Comparison of ENCODE assay signal across 8 cellular contexts in the genomic region with DNA sequence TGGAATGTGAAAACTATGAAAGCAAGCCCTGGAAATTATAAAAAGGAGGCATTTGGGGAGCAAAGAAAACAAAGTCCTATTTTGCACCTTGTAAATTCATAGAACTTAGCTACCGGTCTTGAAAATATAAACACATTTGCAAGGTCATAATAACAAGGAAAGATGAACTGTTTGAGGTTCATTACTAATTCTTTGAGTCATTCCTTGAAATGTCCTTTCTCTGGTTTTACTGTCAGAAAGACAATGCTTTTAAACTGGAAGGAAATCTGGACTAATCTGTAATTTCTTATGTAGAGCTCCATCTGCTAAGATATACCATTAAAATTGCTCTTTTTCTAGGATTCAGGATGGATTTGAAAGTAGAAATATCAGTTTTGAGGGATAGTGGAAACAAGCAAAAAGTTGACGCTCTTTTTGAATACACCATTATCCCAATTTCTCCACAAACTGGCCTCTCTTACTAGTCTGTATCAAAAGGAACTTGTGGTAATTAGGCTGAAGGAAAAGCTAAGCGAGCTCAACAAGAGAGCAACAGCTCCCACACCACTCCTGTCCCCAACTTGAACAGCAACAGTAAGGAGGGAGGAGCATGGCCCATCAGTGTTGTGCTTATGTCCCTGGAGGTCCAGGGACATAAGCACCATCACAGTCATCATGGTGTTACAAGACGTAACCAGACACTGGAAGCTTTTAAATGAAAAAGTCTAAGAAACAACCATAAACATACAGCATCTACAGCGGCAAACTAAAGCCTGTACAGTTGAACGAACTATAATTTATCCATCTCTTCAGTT. TPM values are rescaled to one million over a fixed set of nuclear protein-coding genes. Genes with fewer than 3 reads are reported as not detected.
A peak's percentile ranks its signal among the peaks of the same experiment; 100 is the strongest.
DNase-seq lines count a peak whose midpoint lies in the region; ATAC-seq and TF ChIP-seq lines count a peak whose summit lies in the region.

No MANE protein-coding gene starts in this region.

- H3K27ac ChIP-seq in Panc1 (ENCODE audit: low read length) (peak overlapping the region; percentile 98), muscle layer of duodenum (ENCODE audit: low read length) (peak overlapping the region; percentile 93)

- intact Hi-C loops in CD14-positive monocyte (cut with micrococcal nuclease) (loop anchor here (5.0 to 10.0 kb wide), 3 partner anchors 43 to 100 kb away; a partner anchor contains a TSS), Panc1 (cut with micrococcal nuclease; ENCODE audit: unreplicated experiment) (loop anchor here (10.0 kb wide), 1 partner anchor 340 kb away; no protein-coding TSS in a partner anchor)
- intact Hi-C loops in dendritic cell treated with granulocyte-macrophage colony-stimulating factor and Interleukin-4, amounts not matched to agents 40 ng/mL and 50 ng/mL, for 4 days (cut with micrococcal nuclease), result loop anchor here (10.0 kb wide), 1 partner anchor 730 kb away; a partner anchor contains a TSS

- no peak for TF ChIP-seq CTCF in CD14-positive monocyte (IDR thresholded peaks at IDR 0.05)
- no peak for TF ChIP-seq CTCF in Panc1 (IDR thresholded peaks at IDR 0.05)

- in situ Hi-C loops in Panc1 (cut with HindIII; ENCODE audit: low pct_unique_long_range_greater_than_20kb, low sequenced_read_pairs), result no loop called here

- no TSS peak for BruUV-seq in Panc1 (replicated peaks; lab: Mats Ljungman, UMichigan)

- H3K4me1 Mint-ChIP-seq in CD14-positive monocyte, result peaks cover 72% of the 10 kb centered on the region
- H3K4me1 Mint-ChIP-seq in dendritic cell treated with granulocyte-macrophage colony-stimulating factor and Interleukin-4, amounts not matched to agents 40 ng/mL and 50 ng/mL, for 4 days (ENCODE audit: low read depth), result peaks cover 65% of the 10 kb centered on the region

- ATAC-seq in GM21526 (IDR thresholded peaks at IDR 0.05; ENCODE audit: low FRiP score, unreplicated experiment) (peak; percentile 10), Panc1 (no peak; the same call in 1 of the 2 replicates), HG03108 (IDR thresholded peaks at IDR 0.05; ENCODE audit: unreplicated experiment) (no peak)

- DNase-seq in CD14-positive monocyte (ENCODE audit: low spot score) (no peak), Panc1 (ENCODE audit: low read depth, low spot score) (no peak), HCEC 1CT (no peak), NCI-H1048 (lab: John Stamatoyannopoulos, UW) (no peak)

- no peaks in the 10 kb centered on the region for H3K27me3 Mint-ChIP-seq in CD14-positive monocyte (ENCODE audit: low read depth in 3 of 3)
- no peaks in the 10 kb centered on the region for H3K27me3 Mint-ChIP-seq in dendritic cell treated with granulocyte-macrophage colony-stimulating factor and Interleukin-4, amounts not matched to agents 40 ng/mL and 50 ng/mL, for 4 days

- H3K27me3 ChIP-seq in Panc1 (ENCODE audit: control insufficient read depth, insufficient read depth, low read length), result no peaks in the 10 kb centered on the region
- H3K27me3 ChIP-seq in muscle layer of duodenum (ENCODE audit: low read depth, low read length), result no peaks in the 10 kb centered on the region

- peaks cover 63% of the 10 kb centered on the region for H3K36me3 ChIP-seq in Panc1 (ENCODE audit: control insufficient read depth, insufficient read depth, low read length)
- peaks cover 16 to 20% of the 10 kb centered on the region in 2 donors for H3K36me3 ChIP-seq in muscle layer of duodenum (ENCODE audit: control insufficient read depth in 1 of 2, insufficient read depth in 2 of 2, low read length in 2 of 2)

- H3K9me3 Mint-ChIP-seq in CD14-positive monocyte, result no peaks in the 10 kb centered on the region
- no peaks in the 10 kb centered on the region for H3K9me3 Mint-ChIP-seq in dendritic cell treated with granulocyte-macrophage colony-stimulating factor and Interleukin-4, amounts not matched to agents 40 ng/mL and 50 ng/mL, for 4 days

- CTCF ChIA-PET in Panc1 (lab: Charles Lee), result interaction anchor here (0.7 kb wide), 1 partner anchor 139 kb away, joined by 5 read pairs; no protein-coding TSS in a partner anchor

- peak overlapping the region; percentile 96 to 99 (median 98) for H3K27ac Mint-ChIP-seq in CD14-positive monocyte
- peak overlapping the region; percentile 96 for H3K27ac Mint-ChIP-seq in dendritic cell treated with granulocyte-macrophage colony-stimulating factor and Interleukin-4, amounts not matched to agents 40 ng/mL and 50 ng/mL, for 4 days

- H3K4me1 ChIP-seq in Panc1 (ENCODE audit: control insufficient read depth, insufficient read depth, low read length) (peaks cover 27% of the 10 kb centered on the region), muscle layer of duodenum (ENCODE audit: control insufficient read depth in 1 of 2, insufficient read depth in 2 of 2, low read length in 2 of 2) (peaks cover 13 to 15% of the 10 kb centered on the region in 2 donors)

- POLR2A ChIA-PET in Panc1 (lab: Charles Lee), result no interaction called here

- H3K4me3 ChIP-seq in Panc1 (ENCODE audit: low read depth in 2 of 2, low read length in 2 of 2) (peak overlapping the region; percentile 90 to 97), muscle layer of duodenum (ENCODE audit: low read depth in 1 of 2, low read length in 2 of 2) (peak overlapping the region; percentile 95)

- H3K9me3 ChIP-seq in Panc1 (ENCODE audit: control insufficient read depth, insufficient read depth, low read depth, low read length) (no peaks in the 10 kb centered on the region), muscle layer of duodenum (ENCODE audit: control insufficient read depth in 1 of 2, low read length in 2 of 2) (no peaks in the 10 kb centered on the region)

- peak overlapping the region; percentile 90 to 99 for H3K4me3 Mint-ChIP-seq in CD14-positive monocyte
- peak overlapping the region; percentile 90 for H3K4me3 Mint-ChIP-seq in dendritic cell treated with granulocyte-macrophage colony-stimulating factor and Interleukin-4, amounts not matched to agents 40 ng/mL and 50 ng/mL, for 4 days

- peaks cover 18 to 19% of the 10 kb centered on the region in 2 donors for H3K36me3 Mint-ChIP-seq in CD14-positive monocyte
- peaks cover 47% of the 10 kb centered on the region for H3K36me3 Mint-ChIP-seq in dendritic cell treated with granulocyte-macrophage colony-stimulating factor and Interleukin-4, amounts not matched to agents 40 ng/mL and 50 ng/mL, for 4 days (ENCODE audit: low read depth)

RNA-seq across cellular contexts. Expression of a gene that starts 1.2 kb away (rescaled TPM):
- polyA plus RNA-seq in CD14-positive monocyte, result 10 to 100 TPM; 18.7 to 31.4 TPM
- total RNA-seq in Panc1 (2021; ENCODE audit: unreplicated experiment), result 79.8 TPM
- polyA plus RNA-seq in Panc1 (2012; ENCODE audit: insufficient read length), result 56.4 TPM

RNA-seq across cellular contexts. Expression of a gene that starts 44.8 kb away (rescaled TPM):
- 10 to 100 TPM; 14.3 to 16.5 TPM for polyA plus RNA-seq in CD14-positive monocyte
- total RNA-seq in Panc1 (2021; ENCODE audit: unreplicated experiment), result 36.3 TPM
- 18.0 TPM for polyA plus RNA-seq in Panc1 (2012; ENCODE audit: insufficient read length)
